8 cellular contexts compared by ENCODE assay signal in the genomic region with DNA sequence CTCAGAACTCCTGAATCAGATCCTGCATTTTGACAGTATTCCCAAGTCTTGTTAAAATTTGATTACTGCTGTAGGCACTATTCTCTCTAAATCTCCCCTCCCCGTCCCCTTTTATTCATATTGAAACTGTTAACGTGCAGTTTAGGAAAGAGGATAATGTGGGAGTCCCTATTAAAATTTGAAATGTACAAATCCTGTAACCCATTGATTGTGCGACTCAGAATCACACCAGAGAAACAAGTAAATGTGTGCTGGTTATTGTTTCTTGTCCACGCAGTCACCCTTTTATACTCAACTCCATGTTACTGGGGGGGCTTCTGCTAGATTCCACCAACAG. TPM values are rescaled to one million over a fixed set of nuclear protein-coding genes. Genes with fewer than 3 reads are reported as not detected.
A peak's percentile ranks its signal among the peaks of the same experiment; 100 is the strongest.
DNase-seq lines count a peak whose midpoint lies in the region; ATAC-seq and TF ChIP-seq lines count a peak whose summit lies in the region.

No MANE protein-coding gene starts in this region.

- H3K36me3 Mint-ChIP-seq in activated CD4-positive, alpha-beta T cell treated with anti-CD3 and anti-CD28 coated beads for 36 hours (ENCODE audit: low read depth): peaks cover 13% of the 10 kb centered on the region

- peaks cover 40% of the 10 kb centered on the region for H3K4me1 Mint-ChIP-seq in activated CD4-positive, alpha-beta T cell treated with anti-CD3 and anti-CD28 coated beads for 36 hours

- H3K27me3 ChIP-seq in adipocyte (replicated peaks; ENCODE audit: control insufficient read depth, insufficient read depth, low read length) (no peaks in the 10 kb centered on the region), kidney epithelial cell (ENCODE audit: control insufficient read depth, insufficient read depth, low read length) (no peaks in the 10 kb centered on the region), testis (no peaks in the 10 kb centered on the region)

- H3K9me3 ChIP-seq in adipocyte (ENCODE audit: control insufficient read depth, low read length) (no peaks in the 10 kb centered on the region), testis (no peaks in the 10 kb centered on the region)

- intact Hi-C loops in activated CD4-positive, alpha-beta T cell treated with anti-CD3 and anti-CD28 coated beads for 36 hours (cut with DNase I, micrococcal nuclease): loop anchor here (1.0 to 5.0 kb wide), 6 partner anchors 9 to 379 kb away; partner anchors contain the start of gene CCT8 (in 2 of the 2)
- intact Hi-C loops in testis (cut with DNase I; ENCODE audit: low total_unique reads): no loop called here
- intact Hi-C loops in posterior vena cava (cut with DNase I): no loop called here

- TF ChIP-seq POLR2A in testis (IDR thresholded peaks at IDR 0.05): no peak

- no peak for DNase-seq in activated CD4-positive, alpha-beta T cell treated with anti-CD3 and anti-CD28 coated beads for 36 hours
- no peak for DNase-seq in activated CD4-positive, alpha-beta T cell treated with anti-CD3 and anti-CD28 coated beads, Interleukin-2, amount 50 U/mL, for 4 hours
- no peak for DNase-seq in adipocyte (ENCODE audit: low read depth)
- no peak for DNase-seq in kidney epithelial cell (ENCODE audit: low read depth)
- no peak for DNase-seq in testis
- no peak for DNase-seq in posterior vena cava (ENCODE audit: low spot score)

- peak; percentile 0 for ATAC-seq in activated CD4-positive, alpha-beta T cell treated with anti-CD3 and anti-CD28 coated beads for 36 hours
- ATAC-seq in GM18909 (IDR thresholded peaks at IDR 0.05; ENCODE audit: poor library complexity, unreplicated experiment) (no peak), GM21367 (IDR thresholded peaks at IDR 0.05; ENCODE audit: unreplicated experiment) (no peak)

- no peaks in the 10 kb centered on the region for H3K36me3 ChIP-seq in adipocyte (ENCODE audit: control insufficient read depth, insufficient read depth, low read length, severe bottlenecking)
- no peaks in the 10 kb centered on the region for H3K36me3 ChIP-seq in kidney epithelial cell (ENCODE audit: control insufficient read depth, insufficient read depth, low read length)
- H3K36me3 ChIP-seq in testis (ENCODE audit: low read depth, missing control alignments): no peaks in the 10 kb centered on the region

- H3K4me3 Mint-ChIP-seq in activated CD4-positive, alpha-beta T cell treated with anti-CD3 and anti-CD28 coated beads for 36 hours: peak overlapping the region; percentile 83

- POLR2A ChIA-PET in activated CD4-positive, alpha-beta T cell treated with anti-CD3 and anti-CD28 coated beads for 36 hours (lab: Charles Lee): interaction anchor here (1.0 to 2.1 kb wide), 6 partner anchors 9 to 80 kb away, joined by 4 to 33 read pairs (median 7); partner anchors contain the start of genes CCT8, RWDD2B and USP16

- 29 to 41% methylated on average over 4 of the region's 4 CpGs for WGBS in testis, 2 donors

- H3K4me3 ChIP-seq in adipocyte (ENCODE audit: low read length) (peak overlapping the region; percentile 100), kidney epithelial cell (ENCODE audit: low read depth, low read length) (peak overlapping the region; percentile 93), testis (peak overlapping the region; percentile 84 to 86)

- peak overlapping the region; percentile 90 for H3K27ac Mint-ChIP-seq in activated CD4-positive, alpha-beta T cell treated with anti-CD3 and anti-CD28 coated beads for 36 hours

- H3K27me3 Mint-ChIP-seq in activated CD4-positive, alpha-beta T cell treated with anti-CD3 and anti-CD28 coated beads for 36 hours: no peaks in the 10 kb centered on the region

- H3K4me1 ChIP-seq in adipocyte (ENCODE audit: control insufficient read depth, insufficient read depth, low read length): peaks cover 22% of the 10 kb centered on the region
- peaks cover 7% of the 10 kb centered on the region for H3K4me1 ChIP-seq in testis

- TF ChIP-seq CTCF in kidney epithelial cell (IDR thresholded peaks at IDR 0.05; ENCODE audit: insufficient read depth, low read length, poor library complexity, severe bottlenecking) (no peak), testis (IDR thresholded peaks at IDR 0.05) (no peak)

- peak overlapping the region; percentile 86 for H3K9ac ChIP-seq in adipocyte (ENCODE audit: low read length)

- H3K9me3 Mint-ChIP-seq in activated CD4-positive, alpha-beta T cell treated with anti-CD3 and anti-CD28 coated beads for 36 hours (ENCODE audit: low read depth): no peaks in the 10 kb centered on the region

- CTCF ChIA-PET in activated CD4-positive, alpha-beta T cell treated with anti-CD3 and anti-CD28 coated beads for 36 hours (lab: Charles Lee): interaction anchor here (0.7 to 1.9 kb wide), 4 partner anchors 9 to 83 kb away, joined by 3 to 13 read pairs (median 4); partner anchors contain the start of gene USP16

- peak overlapping the region; percentile 77 to 88 for H3K27ac ChIP-seq in testis

RNA-seq across cellular contexts. Expression of gene LTN1, which starts 0.6 kb away (rescaled TPM):
- 10 to 100 TPM; 26.6 to 29.4 TPM for total RNA-seq in activated CD4-positive, alpha-beta T cell treated with anti-CD3 and anti-CD28 coated beads for 36 hours
- total RNA-seq in kidney epithelial cell: 21.0 and 21.1 TPM in 2 replicates
- total RNA-seq in testis: 10 to 100 TPM; 34.1 to 47.2 TPM
- polyA plus RNA-seq in testis (ENCODE audit: insufficient read depth, low read depth, low replicate concordance): 22.1 TPM
- 10 to 100 TPM; 22.2 to 26.4 TPM for total RNA-seq in posterior vena cava

RNA-seq across cellular contexts. Expression of gene RWDD2B, which starts 25.9 kb away (rescaled TPM):
- 10 to 100 TPM; 17.8 to 18.3 TPM for total RNA-seq in activated CD4-positive, alpha-beta T cell treated with anti-CD3 and anti-CD28 coated beads for 36 hours
- total RNA-seq in kidney epithelial cell: 10.7 and 13.6 TPM in 2 replicates
- total RNA-seq in testis: 10 to 100 TPM; 10.3 to 19.5 TPM
- 36.4 TPM for polyA plus RNA-seq in testis (ENCODE audit: insufficient read depth, low read depth, low replicate concordance)
- total RNA-seq in posterior vena cava: 10 to 100 TPM; 16.2 to 17.2 TPM

RNA-seq across cellular contexts. Expression of gene USP16, which starts 31.2 kb away (rescaled TPM):
- 10 to 100 TPM; 41.1 to 41.7 TPM for total RNA-seq in activated CD4-positive, alpha-beta T cell treated with anti-CD3 and anti-CD28 coated beads for 36 hours
- total RNA-seq in kidney epithelial cell: 20.0 and 30.0 TPM in 2 replicates
- 10 to 100 TPM; 33.2 to 37.9 TPM for total RNA-seq in testis
- polyA plus RNA-seq in testis (ENCODE audit: insufficient read depth, low read depth, low replicate concordance): 17.9 TPM
- 10 to 100 TPM; 34.7 to 43.4 TPM for total RNA-seq in posterior vena cava

Comparison
In these comparisons a context has a peak if more than half of its experiments do, and no peak if none do; other contexts are left out.
1. intact Hi-C loops: an anchor here in activated CD4-positive, alpha-beta T cell treated with anti-CD3 and anti-CD28 coated beads for 36 hours (1.0 to 5.0 kb wide); none called in testis and posterior vena cava.